8 cellular contexts compared by ENCODE assay signal in genomic region chr14:95155044-95155443, GRCh38. TPM values are rescaled to one million over a fixed set of nuclear protein-coding genes. Genes with fewer than 3 reads are reported as not detected.
A peak's percentile ranks its signal among the peaks of the same experiment; 100 is the strongest.
DNase-seq lines count a peak whose midpoint lies in the region; ATAC-seq and TF ChIP-seq lines count a peak whose summit lies in the region.

No MANE protein-coding gene starts in this region.

- 92% methylated on average over 12 of the region's 12 CpGs for WGBS in hepatocyte (ENCODE audit: low lambda C conversion rate, missing lambda C conversion rate)

- H3K27me3 ChIP-seq in hepatocyte (no peaks in the 10 kb centered on the region), subcutaneous abdominal adipose tissue (ENCODE audit: control insufficient read depth in 5 of 5, insufficient read depth in 4 of 5, low read length in 5 of 5) (no peaks in the 10 kb centered on the region), left lung (no peaks in the 10 kb centered on the region)

- ATAC-seq in activated CD8-positive, alpha-beta T cell treated with anti-CD3 and anti-CD28 coated beads for 36 hours: no peak
- no peak for ATAC-seq in HG02642 (IDR thresholded peaks at IDR 0.05; ENCODE audit: poor library complexity, unreplicated experiment)
- ATAC-seq in left lung: no peak

- no peaks in the 10 kb centered on the region for H3K36me3 ChIP-seq in hepatocyte (replicated peaks; ENCODE audit: insufficient read depth, low read depth)
- no peaks in the 10 kb centered on the region for H3K36me3 ChIP-seq in subcutaneous abdominal adipose tissue (ENCODE audit: control insufficient read depth in 5 of 5, insufficient read depth in 5 of 5, low read length in 5 of 5)
- H3K36me3 ChIP-seq in left lung: no peaks in the 10 kb centered on the region

- peak overlapping the region; percentile 91 for H3K4me2 ChIP-seq in hepatocyte

- peaks cover 46% of the 10 kb centered on the region for H3K36me3 Mint-ChIP-seq in activated T-cell treated with anti-CD3 and anti-CD28 coated beads, Interleukin-2, amount 50 U/mL, for 24 hours (ENCODE audit: low read depth)
- H3K36me3 Mint-ChIP-seq in activated CD8-positive, alpha-beta T cell treated with anti-CD3 and anti-CD28 coated beads for 36 hours (ENCODE audit: low read depth): peaks cover 28% of the 10 kb centered on the region

- H3K9me2 ChIP-seq in hepatocyte (replicated peaks; ENCODE audit: insufficient read depth): no peaks in the 10 kb centered on the region

- peaks cover 74% of the 10 kb centered on the region for H3K79me2 ChIP-seq in hepatocyte

- no peak overlapping the region for H2AFZ ChIP-seq in hepatocyte

- H4K20me1 ChIP-seq in hepatocyte (ENCODE audit: insufficient read depth, poor library complexity, severe bottlenecking): peaks cover 49% of the 10 kb centered on the region

- no peak overlapping the region for H3K4me3 ChIP-seq in hepatocyte
- H3K4me3 ChIP-seq in subcutaneous abdominal adipose tissue (ENCODE audit: low read depth in 1 of 5, low read length in 5 of 5): peak overlapping the region in 4 of 5 donors; percentile 16 to 74 (median 26)
- H3K4me3 ChIP-seq in left lung: peak overlapping the region in 1 of 2 donors; percentile 83

- H3K27ac ChIP-seq in hepatocyte (no peak overlapping the region), subcutaneous abdominal adipose tissue (ENCODE audit: low read depth, low read length) (no peak overlapping the region), left lung (no peak overlapping the region)

- no peak for DNase-seq in activated T-cell treated with anti-CD3 and anti-CD28 coated beads, Interleukin-2, amount 50 U/mL, for 24 hours
- DNase-seq in activated T-cell treated with anti-CD3 and anti-CD28 coated beads for 4 hours (no peak), hepatocyte (ENCODE audit: low spot score) (no peak), islet precursor cell (no peak), left lung (no peak)
- DNase-seq in activated CD8-positive, alpha-beta T cell treated with anti-CD3 and anti-CD28 coated beads for 36 hours: no peak

- no peaks in the 10 kb centered on the region for H3K27me3 Mint-ChIP-seq in activated T-cell treated with anti-CD3 and anti-CD28 coated beads, Interleukin-2, amount 50 U/mL, for 24 hours
- H3K27me3 Mint-ChIP-seq in activated CD8-positive, alpha-beta T cell treated with anti-CD3 and anti-CD28 coated beads for 36 hours: no peaks in the 10 kb centered on the region

- CTCF ChIA-PET in activated CD8-positive, alpha-beta T cell treated with anti-CD3 and anti-CD28 coated beads for 36 hours (lab: Charles Lee): interaction anchor here (1.4 kb wide), 1 partner anchor 41 kb away, joined by 3 read pairs; no protein-coding TSS in a partner anchor

- H3K27ac Mint-ChIP-seq in activated T-cell treated with anti-CD3 and anti-CD28 coated beads, Interleukin-2, amount 50 U/mL, for 24 hours: peak overlapping the region; percentile 89
- H3K27ac Mint-ChIP-seq in activated CD8-positive, alpha-beta T cell treated with anti-CD3 and anti-CD28 coated beads for 36 hours: peak overlapping the region; percentile 41

- peaks cover 63% of the 10 kb centered on the region for H3K4me1 Mint-ChIP-seq in activated T-cell treated with anti-CD3 and anti-CD28 coated beads, Interleukin-2, amount 50 U/mL, for 24 hours (ENCODE audit: low read depth)
- peaks cover 56% of the 10 kb centered on the region for H3K4me1 Mint-ChIP-seq in activated CD8-positive, alpha-beta T cell treated with anti-CD3 and anti-CD28 coated beads for 36 hours (ENCODE audit: low read depth)

- peak overlapping the region; percentile 87 for H3K4me3 Mint-ChIP-seq in activated T-cell treated with anti-CD3 and anti-CD28 coated beads, Interleukin-2, amount 50 U/mL, for 24 hours
- peak overlapping the region; percentile 81 for H3K4me3 Mint-ChIP-seq in activated CD8-positive, alpha-beta T cell treated with anti-CD3 and anti-CD28 coated beads for 36 hours

- no peaks in the 10 kb centered on the region for H3K9me3 ChIP-seq in hepatocyte (ENCODE audit: low read depth)
- H3K9me3 ChIP-seq in subcutaneous abdominal adipose tissue (ENCODE audit: control insufficient read depth in 5 of 5, low read length in 5 of 5): no peaks in the 10 kb centered on the region
- H3K9me3 ChIP-seq in left lung: no peaks in the 10 kb centered on the region

- H3K4me1 ChIP-seq in hepatocyte (ENCODE audit: insufficient read depth) (peaks cover 20% of the 10 kb centered on the region), subcutaneous abdominal adipose tissue (ENCODE audit: control insufficient read depth in 5 of 5, insufficient read depth in 5 of 5, low read length in 5 of 5) (peaks cover 3 to 57% (median 41%) of the 10 kb centered on the region in 5 donors), left lung (peaks cover 12 to 50% of the 10 kb centered on the region in 2 donors)

- H3K9ac ChIP-seq in subcutaneous abdominal adipose tissue (ENCODE audit: low read length in 5 of 5): no peak overlapping the region

- H3K9me3 Mint-ChIP-seq in activated T-cell treated with anti-CD3 and anti-CD28 coated beads, Interleukin-2, amount 50 U/mL, for 24 hours: no peaks in the 10 kb centered on the region
- no peaks in the 10 kb centered on the region for H3K9me3 Mint-ChIP-seq in activated CD8-positive, alpha-beta T cell treated with anti-CD3 and anti-CD28 coated beads for 36 hours

- POLR2A ChIA-PET in activated CD8-positive, alpha-beta T cell treated with anti-CD3 and anti-CD28 coated beads for 36 hours (lab: Charles Lee): interaction anchor here (1.4 kb wide), 1 partner anchor 30 kb away, joined by 3 read pairs; no protein-coding TSS in a partner anchor

- intact Hi-C loops in activated CD8-positive, alpha-beta T cell treated with anti-CD3 and anti-CD28 coated beads for 36 hours (cut with micrococcal nuclease): no loop called here
- intact Hi-C loops in left lung (cut with DNase I): no loop called here

- TF ChIP-seq CTCF in activated CD8-positive, alpha-beta T cell treated with anti-CD3 and anti-CD28 coated beads for 36 hours (IDR thresholded peaks at IDR 0.05): no peak
- TF ChIP-seq CTCF in hepatocyte (IDR thresholded peaks at IDR 0.05; ENCODE audit: poor library complexity): no peak
- TF ChIP-seq CTCF in left lung (IDR thresholded peaks at IDR 0.05): no peak

RNA-seq across cellular contexts. Expression of gene DICER1, which starts 2.3 kb away (rescaled TPM):
- 10 to 100 TPM; 45.3 to 50.3 TPM for total RNA-seq in activated CD8-positive, alpha-beta T cell treated with anti-CD3 and anti-CD28 coated beads for 36 hours
- total RNA-seq in hepatocyte (64.3 and 111 TPM in 2 replicates), left lung (10 to 100 TPM; 50.3 to 76.9 TPM)
- polyA plus RNA-seq in hepatocyte: 19.8 and 20.0 TPM in 2 replicates
